Comparison of ENCODE assay signal across 9 cellular contexts in the genomic region with DNA sequence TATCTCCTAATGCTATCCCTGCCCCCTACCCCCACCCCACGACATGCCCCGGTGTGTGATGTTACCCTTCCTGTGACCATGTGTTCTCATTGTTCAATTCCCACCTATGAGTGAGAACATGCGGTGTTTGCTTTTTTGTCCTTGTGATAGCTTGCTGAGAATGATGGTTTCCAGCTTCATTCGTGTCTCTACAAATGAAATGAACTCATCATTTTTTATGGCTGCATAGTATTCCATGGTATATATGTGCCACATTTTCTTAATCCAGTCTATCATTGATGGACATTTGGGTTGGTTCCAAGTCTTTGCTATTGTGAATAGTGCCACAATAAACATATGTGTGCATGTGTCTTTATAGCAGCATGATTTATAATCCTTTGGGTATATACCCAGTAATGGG. TPM values are rescaled to one million over a fixed set of nuclear protein-coding genes. Genes with fewer than 3 reads are reported as not detected.
A peak's percentile ranks its signal among the peaks of the same experiment; 100 is the strongest.
DNase-seq lines count a peak whose midpoint lies in the region; ATAC-seq and TF ChIP-seq lines count a peak whose summit lies in the region.
"Not testable (repeated sequence)": the region's sequence is repeated elsewhere in the genome, so short reads cannot be mapped to it uniquely, and the experiment has no call there.
"Had no signal": no experiment of that assay in that cellular context is flagged by ENCODE, and none has a peak within 500 bp of the region (broad histone marks: within the 10 kb centered on the region; RNA-seq: fewer than 3 reads in every experiment).

No MANE protein-coding gene starts in this region.

- TF ChIP-seq CTCF in CD4-positive, alpha-beta T cell (IDR thresholded peaks at IDR 0.05), result not testable (repeated sequence)

- H3K4me3 Mint-ChIP-seq in CD4-positive, alpha-beta T cell, result peak overlapping the region; percentile 51
- H3K4me3 Mint-ChIP-seq in T-helper 1 cell treated with Interleukin-12 subunit alpha and Interleukin-12 subunit beta and Interleukin-4 antibody, amounts not matched to agents 30 μg/mL and 1 μg/mL, for 36 hours, result peak overlapping the region; percentile 46
- peak overlapping the region; percentile 6 for H3K4me3 Mint-ChIP-seq in activated CD4-positive, alpha-beta memory T cell treated with anti-CD3 and anti-CD28 coated beads for 36 hours
- peak overlapping the region; percentile 47 to 84 for H3K4me3 Mint-ChIP-seq in activated T-cell treated with anti-CD3 and anti-CD28 coated beads, Interleukin-2, amount 50 U/mL, for 72 hours
- peak overlapping the region; percentile 32 for H3K4me3 Mint-ChIP-seq in activated naive CD8-positive, alpha-beta T cell
- H3K4me3 Mint-ChIP-seq in effector memory CD8-positive, alpha-beta T cell, result peak overlapping the region in 1 of 2 donors; percentile 50
- H3K4me3 Mint-ChIP-seq in natural killer cell treated with Interleukin-12 subunit alpha and Interleukin-12 subunit beta and Interleukin-15 and Interleukin-18, amount 100 ng/mL, for 72 hours, result peak overlapping the region; percentile 85

- POLR2A ChIA-PET in CD4-positive, alpha-beta T cell (lab: Charles Lee), result interaction anchor here (2.0 kb wide), 1 partner anchor 97 kb away, joined by 13 read pairs; no protein-coding TSS in a partner anchor
- POLR2A ChIA-PET in activated CD4-positive, alpha-beta memory T cell treated with anti-CD3 and anti-CD28 coated beads for 36 hours (lab: Charles Lee), result not testable (repeated sequence)

- peaks cover 63% of the 10 kb centered on the region for H3K4me1 Mint-ChIP-seq in CD4-positive, alpha-beta T cell (ENCODE audit: low read depth)
- H3K4me1 Mint-ChIP-seq in T-helper 1 cell treated with Interleukin-12 subunit alpha and Interleukin-12 subunit beta and Interleukin-4 antibody, amounts not matched to agents 30 μg/mL and 1 μg/mL, for 36 hours (ENCODE audit: low read depth), result peaks cover 28% of the 10 kb centered on the region
- H3K4me1 Mint-ChIP-seq in activated CD4-positive, alpha-beta memory T cell treated with anti-CD3 and anti-CD28 coated beads for 36 hours (ENCODE audit: low read depth), result peaks cover 51% of the 10 kb centered on the region
- H3K4me1 Mint-ChIP-seq in activated T-cell treated with anti-CD3 and anti-CD28 coated beads, Interleukin-2, amount 50 U/mL, for 72 hours (ENCODE audit: low read depth), result peaks cover 58% of the 10 kb centered on the region
- H3K4me1 Mint-ChIP-seq in activated naive CD8-positive, alpha-beta T cell (ENCODE audit: low read depth), result peaks cover 62% of the 10 kb centered on the region
- H3K4me1 Mint-ChIP-seq in effector memory CD8-positive, alpha-beta T cell (ENCODE audit: low read depth in 2 of 2), result peaks cover 24 to 43% of the 10 kb centered on the region in 2 donors
- H3K4me1 Mint-ChIP-seq in natural killer cell treated with Interleukin-12 subunit alpha and Interleukin-12 subunit beta and Interleukin-15 and Interleukin-18, amount 100 ng/mL, for 72 hours (ENCODE audit: low read depth in 2 of 2), result peaks cover 32 to 53% of the 10 kb centered on the region in 2 donors

- intact Hi-C loops in CD4-positive, alpha-beta T cell (cut with DNase I, micrococcal nuclease), result not testable (repeated sequence)
- intact Hi-C loops in activated CD4-positive, alpha-beta memory T cell treated with anti-CD3 and anti-CD28 coated beads for 36 hours (cut with micrococcal nuclease), result loop anchor here (2.0 kb wide), 2 partner anchors 59 to 127 kb away; no protein-coding TSS in a partner anchor

- not testable (repeated sequence) for H3K27me3 Mint-ChIP-seq in CD4-positive, alpha-beta T cell; T-helper 1 cell treated with Interleukin-12 subunit alpha and Interleukin-12 subunit beta and Interleukin-4 antibody, amounts not matched to agents 30 μg/mL and 1 μg/mL, for 36 hours (ENCODE audit: low read depth); activated CD4-positive, alpha-beta memory T cell treated with anti-CD3 and anti-CD28 coated beads for 36 hours; activated T-cell treated with anti-CD3 and anti-CD28 coated beads, Interleukin-2, amount 50 U/mL, for 72 hours (ENCODE audit: low read depth); activated naive CD8-positive, alpha-beta T cell; effector memory CD8-positive, alpha-beta T cell; natural killer cell treated with Interleukin-12 subunit alpha and Interleukin-12 subunit beta and Interleukin-15 and Interleukin-18, amount 100 ng/mL, for 72 hours

- not testable (repeated sequence) for DNase-seq in CD4-positive, alpha-beta T cell; activated CD4-positive, alpha-beta memory T cell treated with anti-CD3 and anti-CD28 coated beads for 36 hours; activated T-cell treated with anti-CD3 and anti-CD28 coated beads, Interleukin-2, amount 50 U/mL, for 72 hours; effector memory CD8-positive, alpha-beta T cell; natural killer cell treated with Interleukin-12 subunit alpha and Interleukin-12 subunit beta and Interleukin-15 and Interleukin-18, amount 100 ng/mL, for 72 hours (ENCODE audit: low spot score)

- not testable (repeated sequence) for H3K9me3 Mint-ChIP-seq in CD4-positive, alpha-beta T cell; activated naive CD8-positive, alpha-beta T cell (ENCODE audit: low read depth); effector memory CD8-positive, alpha-beta T cell; natural killer cell treated with Interleukin-12 subunit alpha and Interleukin-12 subunit beta and Interleukin-15 and Interleukin-18, amount 100 ng/mL, for 72 hours
- peaks cover 19% of the 10 kb centered on the region for H3K9me3 Mint-ChIP-seq in T-helper 1 cell treated with Interleukin-12 subunit alpha and Interleukin-12 subunit beta and Interleukin-4 antibody, amounts not matched to agents 30 μg/mL and 1 μg/mL, for 36 hours
- peaks cover 29% of the 10 kb centered on the region for H3K9me3 Mint-ChIP-seq in activated CD4-positive, alpha-beta memory T cell treated with anti-CD3 and anti-CD28 coated beads for 36 hours
- peaks cover 5 to 16% of the 10 kb centered on the region in 2 donors for H3K9me3 Mint-ChIP-seq in activated T-cell treated with anti-CD3 and anti-CD28 coated beads, Interleukin-2, amount 50 U/mL, for 72 hours

- peak overlapping the region; percentile 97 for H3K27ac Mint-ChIP-seq in CD4-positive, alpha-beta T cell
- peak overlapping the region; percentile 95 for H3K27ac Mint-ChIP-seq in T-helper 1 cell treated with Interleukin-12 subunit alpha and Interleukin-12 subunit beta and Interleukin-4 antibody, amounts not matched to agents 30 μg/mL and 1 μg/mL, for 36 hours
- peak overlapping the region; percentile 95 for H3K27ac Mint-ChIP-seq in activated CD4-positive, alpha-beta memory T cell treated with anti-CD3 and anti-CD28 coated beads for 36 hours
- H3K27ac Mint-ChIP-seq in activated T-cell treated with anti-CD3 and anti-CD28 coated beads, Interleukin-2, amount 50 U/mL, for 72 hours, result peak overlapping the region; percentile 100
- peak overlapping the region; percentile 99 for H3K27ac Mint-ChIP-seq in activated naive CD8-positive, alpha-beta T cell
- H3K27ac Mint-ChIP-seq in effector memory CD8-positive, alpha-beta T cell, result peak overlapping the region; percentile 95 to 96
- peak overlapping the region; percentile 96 to 99 for H3K27ac Mint-ChIP-seq in natural killer cell treated with Interleukin-12 subunit alpha and Interleukin-12 subunit beta and Interleukin-15 and Interleukin-18, amount 100 ng/mL, for 72 hours

- not testable (repeated sequence) for H3K9me3 ChIP-seq in CD4-positive, alpha-beta T cell (ENCODE audit: control insufficient read depth, low read length)

- H3K27me3 ChIP-seq in CD4-positive, alpha-beta T cell (ENCODE audit: control insufficient read depth, insufficient read depth, low read length), result not testable (repeated sequence)

- peaks cover 22% of the 10 kb centered on the region for H3K36me3 Mint-ChIP-seq in CD4-positive, alpha-beta T cell (ENCODE audit: low read depth)
- H3K36me3 Mint-ChIP-seq in T-helper 1 cell treated with Interleukin-12 subunit alpha and Interleukin-12 subunit beta and Interleukin-4 antibody, amounts not matched to agents 30 μg/mL and 1 μg/mL, for 36 hours (ENCODE audit: low read depth), result peaks cover 20% of the 10 kb centered on the region
- peaks cover 15% of the 10 kb centered on the region for H3K36me3 Mint-ChIP-seq in activated CD4-positive, alpha-beta memory T cell treated with anti-CD3 and anti-CD28 coated beads for 36 hours
- peaks cover 19 to 27% of the 10 kb centered on the region in 2 donors for H3K36me3 Mint-ChIP-seq in activated T-cell treated with anti-CD3 and anti-CD28 coated beads, Interleukin-2, amount 50 U/mL, for 72 hours (ENCODE audit: insufficient read depth in 2 of 2)
- H3K36me3 Mint-ChIP-seq in activated naive CD8-positive, alpha-beta T cell, result not testable (repeated sequence)
- H3K36me3 Mint-ChIP-seq in effector memory CD8-positive, alpha-beta T cell (ENCODE audit: insufficient read depth), result peaks cover 11% of the 10 kb centered on the region
- H3K36me3 Mint-ChIP-seq in natural killer cell treated with Interleukin-12 subunit alpha and Interleukin-12 subunit beta and Interleukin-15 and Interleukin-18, amount 100 ng/mL, for 72 hours, result peaks cover 11% of the 10 kb centered on the region

- peak overlapping the region; percentile 80 for H3K27ac ChIP-seq in CD4-positive, alpha-beta T cell (ENCODE audit: low read depth, low read length)

- CTCF ChIA-PET in CD4-positive, alpha-beta T cell (lab: Charles Lee), result interaction anchor here (3.1 kb wide), 1 partner anchor 58 kb away, joined by 23 read pairs; no protein-coding TSS in a partner anchor
- CTCF ChIA-PET in activated CD4-positive, alpha-beta memory T cell treated with anti-CD3 and anti-CD28 coated beads for 36 hours (lab: Charles Lee), result interaction anchor here (0.6 to 2.6 kb wide), 3 partner anchors 58 to 307 kb away, joined by 3 to 28 read pairs (median 4); a partner anchor contains a TSS

- ATAC-seq in CD4-positive, alpha-beta T cell (ENCODE audit: poor library complexity); activated T-cell treated with anti-CD3 and anti-CD28 coated beads, Interleukin-2, amount 50 U/mL, for 72 hours (replicated peaks in 1 of 2); effector memory CD8-positive, alpha-beta T cell (replicated peaks); natural killer cell treated with Interleukin-12 subunit alpha and Interleukin-12 subunit beta and Interleukin-15 and Interleukin-18, amount 100 ng/mL, for 72 hours: not testable (repeated sequence)

RNA-seq across cellular contexts. Expression of a gene that starts 56.5 kb away (rescaled TPM):
- 100 to 1,000 TPM; 478 to 497 TPM for total RNA-seq in CD4-positive, alpha-beta T cell
- total RNA-seq in activated CD4-positive, alpha-beta memory T cell treated with anti-CD3 and anti-CD28 coated beads for 36 hours, result 100 to 1,000 TPM; 105 to 106 TPM
- 100 to 1,000 TPM; 127 to 131 TPM for total RNA-seq in activated T-cell treated with anti-CD3 and anti-CD28 coated beads, Interleukin-2, amount 50 U/mL, for 72 hours
- total RNA-seq in natural killer cell treated with Interleukin-12 subunit alpha and Interleukin-12 subunit beta and Interleukin-15 and Interleukin-18, amount 100 ng/mL, for 72 hours, result 10 to 100 TPM; 71.9 to 72.8 TPM
- total RNA-seq: Daoy, H7 had no signal
